ENCODE assay signal across 8 cellular contexts in the genomic region with DNA sequence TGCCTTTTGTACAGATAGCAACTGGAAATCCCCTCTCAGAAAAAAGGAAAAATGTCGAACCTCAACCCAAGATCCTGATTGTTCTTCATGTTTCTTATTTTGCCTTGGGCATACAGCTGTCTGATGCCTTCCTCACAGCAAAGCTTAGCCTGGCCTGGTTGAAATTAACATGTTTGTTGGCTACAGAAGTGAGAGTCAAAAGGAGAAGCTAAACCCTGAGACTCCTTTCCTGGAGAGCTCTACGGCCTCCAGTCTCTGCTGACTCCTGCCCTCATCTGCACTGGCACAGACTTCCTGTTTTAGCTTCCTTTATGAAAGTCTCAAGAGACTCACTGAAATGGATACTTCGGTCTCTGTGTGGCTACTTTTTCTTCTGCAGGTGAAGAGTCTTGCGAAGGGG.
DNase-seq lines count a peak whose midpoint lies in the region; ATAC-seq and TF ChIP-seq lines count a peak whose summit lies in the region.

No MANE protein-coding gene starts in this region.

- H3K27ac ChIP-seq in CD4-positive, alpha-beta T cell (ENCODE audit: low read depth, low read length): no peak overlapping the region

- H3K36me3 Mint-ChIP-seq in glutamatergic neuron (ENCODE audit: unreplicated experiment): no peaks in the 10 kb centered on the region
- H3K36me3 Mint-ChIP-seq in CD4-positive, alpha-beta T cell (ENCODE audit: low read depth): no peaks in the 10 kb centered on the region

- POLR2A ChIA-PET in CD4-positive, alpha-beta T cell (lab: Charles Lee): interaction anchor here (0.7 kb wide), 1 partner anchor 36 kb away, joined by 4 read pairs; no protein-coding TSS in a partner anchor

- no peaks in the 10 kb centered on the region for H3K9me3 ChIP-seq in CD4-positive, alpha-beta T cell (ENCODE audit: control insufficient read depth, low read length)

- intact Hi-C loops in head of caudate nucleus (cut with DNase I): no loop called here
- intact Hi-C loops in CD4-positive, alpha-beta T cell (cut with DNase I, micrococcal nuclease): no loop called here

- H3K4me3 Mint-ChIP-seq in glutamatergic neuron (ENCODE audit: unreplicated experiment): no peak overlapping the region
- no peak overlapping the region for H3K4me3 Mint-ChIP-seq in CD4-positive, alpha-beta T cell

- TF ChIP-seq CTCF in GM12865 (IDR thresholded peaks at IDR 0.05; ENCODE audit: insufficient read depth, low read depth, low read length, missing control alignments) (no peak), glutamatergic neuron (IDR thresholded peaks at IDR 0.05; ENCODE audit: partially characterized antibody, unreplicated experiment) (no peak)
- TF ChIP-seq CTCF in CD4-positive, alpha-beta T cell (IDR thresholded peaks at IDR 0.05): no peak

- peaks cover 2% of the 10 kb centered on the region for H3K27me3 Mint-ChIP-seq in glutamatergic neuron (ENCODE audit: unreplicated experiment)
- no peaks in the 10 kb centered on the region for H3K27me3 Mint-ChIP-seq in CD4-positive, alpha-beta T cell

- H3K9me3 Mint-ChIP-seq in glutamatergic neuron (ENCODE audit: unreplicated experiment): no peaks in the 10 kb centered on the region
- no peaks in the 10 kb centered on the region for H3K9me3 Mint-ChIP-seq in CD4-positive, alpha-beta T cell

- no peak overlapping the region for H3K4me3 ChIP-seq in GM12865 (ENCODE audit: low read depth, low read length)

- peak; percentile 83 for ATAC-seq in GM21528 (IDR thresholded peaks at IDR 0.05; ENCODE audit: low FRiP score, unreplicated experiment)
- ATAC-seq in HG03521 (IDR thresholded peaks at IDR 0.05; ENCODE audit: unreplicated experiment): peak; percentile 78
- ATAC-seq in CD4-positive, alpha-beta T cell (ENCODE audit: poor library complexity): no peak

- DNase-seq in GM12865 (ENCODE audit: low read depth) (peak; percentile 64), head of caudate nucleus (peak in 23 of 42 donors; percentile 5 to 54 (median 16)), glutamatergic neuron (no peak)
- DNase-seq in effector CD4-positive, alpha-beta T cell: no peak
- DNase-seq in stimulated activated naive CD4-positive, alpha-beta T cell (lab: John Stamatoyannopoulos, UW): no peak
- DNase-seq in CD4-positive, alpha-beta T cell: no peak

- no peak overlapping the region for H3K27ac Mint-ChIP-seq in glutamatergic neuron (ENCODE audit: unreplicated experiment)
- H3K27ac Mint-ChIP-seq in CD4-positive, alpha-beta T cell: no peak overlapping the region

- H3K27me3 ChIP-seq in CD4-positive, alpha-beta T cell (ENCODE audit: control insufficient read depth, insufficient read depth, low read length): no peaks in the 10 kb centered on the region

- CTCF ChIA-PET in CD4-positive, alpha-beta T cell (lab: Charles Lee): no interaction called here

- H3K4me1 Mint-ChIP-seq in glutamatergic neuron (ENCODE audit: low read depth, unreplicated experiment): no peaks in the 10 kb centered on the region
- H3K4me1 Mint-ChIP-seq in CD4-positive, alpha-beta T cell (ENCODE audit: low read depth): peaks cover 9% of the 10 kb centered on the region

Comparison
In these comparisons a context has a peak if more than half of its experiments do, and no peak if none do; other contexts are left out.
1. DNase-seq: peak in GM12865 (single experiment) and head of caudate nucleus (23 of 42); none in effector CD4-positive, alpha-beta T cell (single experiment), glutamatergic neuron (single experiment), stimulated activated naive CD4-positive, alpha-beta T cell (0 of 6) and CD4-positive, alpha-beta T cell (0 of 10).